ENCODE assay signal across 8 cellular contexts in the genomic region with DNA sequence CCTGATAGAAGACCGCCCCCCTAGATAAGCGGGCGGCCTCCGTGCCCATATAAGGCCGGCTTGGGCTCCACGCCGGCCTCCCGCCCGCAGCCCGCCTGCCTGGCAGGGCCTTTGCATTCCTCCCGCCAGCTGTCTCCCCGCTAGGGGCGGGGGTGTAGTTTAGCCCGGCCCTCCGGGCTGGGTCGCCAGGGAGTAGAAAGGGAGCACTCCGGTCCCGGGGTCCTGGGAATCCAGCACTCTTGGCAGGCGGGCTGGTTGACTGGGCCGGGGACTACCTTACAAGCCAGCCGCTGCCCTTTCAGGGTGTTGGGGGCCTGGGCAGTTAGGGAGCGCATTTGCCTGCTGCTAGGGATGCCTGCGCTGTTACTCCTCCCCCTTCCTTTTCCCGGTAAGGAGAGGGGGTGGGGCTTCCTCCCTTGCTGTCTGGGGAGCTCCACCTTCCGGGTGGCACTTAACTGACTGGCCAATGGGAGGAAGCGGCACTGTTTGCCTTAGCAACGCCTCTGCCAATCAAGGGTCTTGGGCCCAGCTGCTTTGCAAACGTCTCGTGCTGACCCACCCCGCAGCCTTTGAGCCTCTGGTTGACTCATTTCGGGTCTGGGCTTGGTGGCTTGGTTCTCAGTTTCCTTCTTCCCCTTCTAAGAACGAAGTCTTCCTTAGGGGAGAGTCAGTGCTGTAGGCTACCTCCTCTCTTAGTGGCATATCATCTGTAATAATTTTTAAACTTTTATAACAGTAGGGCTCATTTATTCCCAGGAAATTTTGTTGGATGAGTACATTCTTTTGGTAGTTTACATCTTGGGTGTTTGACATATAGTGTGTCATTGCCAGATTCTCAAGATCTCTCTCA. TPM values are rescaled to one million over a fixed set of nuclear protein-coding genes. Genes with fewer than 3 reads are reported as not detected.
A peak's percentile ranks its signal among the peaks of the same experiment; 100 is the strongest.
DNase-seq lines count a peak whose midpoint lies in the region; ATAC-seq, FAIRE-seq and TF ChIP-seq lines count a peak whose summit lies in the region.

No MANE protein-coding gene starts in this region.

- peak; percentile 97 for DNase-seq in GM18507 (ENCODE audit: extremely low spot score, insufficient read length, low read depth)
- DNase-seq in NCI-H2029 (lab: John Stamatoyannopoulos, UW) = peak; percentile 99
- DNase-seq in T1000 (lab: John Stamatoyannopoulos, UW) = peak; percentile 95
- peak; percentile 99 for DNase-seq in astrocyte of the spinal cord (ENCODE audit: low read depth, low spot score)
- peak; percentile 97 to 99 for DNase-seq in hippocampal formation (lab: John Stamatoyannopoulos, UW)
- DNase-seq in renal cortical epithelial cell (ENCODE audit: low read depth) = peak; percentile 99
- no peak for DNase-seq in OCI-M2 (lab: John Stamatoyannopoulos, UW; ENCODE audit: unreplicated experiment)

- in situ Hi-C loops in astrocyte of the spinal cord (cut with HindIII; ENCODE audit: low sequenced_read_pairs) = no loop called here

- peak overlapping the region; percentile 91 for H3K4me3 ChIP-seq in astrocyte of the spinal cord (ENCODE audit: low read depth, low read length)

- TF ChIP-seq CTCF in astrocyte of the spinal cord (IDR thresholded peaks at IDR 0.05; ENCODE audit: low read depth, low read length) = no peak

- peak; percentile 99 for FAIRE-seq in GM18507 (lab: Jason Lieb, UNC)

- ATAC-seq in HG02981 (IDR thresholded peaks at IDR 0.05; ENCODE audit: unreplicated experiment) = peak; percentile 66

RNA-seq across cellular contexts. Expression of a gene that starts 3.4 kb away (rescaled TPM):
- total RNA-seq in renal cortical epithelial cell = 14.2 and 20.9 TPM in 2 replicates

RNA-seq across cellular contexts. Expression of a gene that starts 7.5 kb away (rescaled TPM):
- total RNA-seq in renal cortical epithelial cell = 20.3 and 43.4 TPM in 2 replicates

RNA-seq across cellular contexts. Expression of a gene that starts 54.8 kb away (rescaled TPM):
- 37.1 and 81.6 TPM in 2 replicates for total RNA-seq in renal cortical epithelial cell
